8 cellular contexts compared by ENCODE assay signal in genomic region chr3:58491506-58492384, GRCh38.
DNase-seq lines count a peak whose midpoint lies in the region; ATAC-seq and TF ChIP-seq lines count a peak whose summit lies in the region.

Gene KCTD6 (plus strand): TSS chr3:58492096. CDS start chr3:58498756, 6,660 bp downstream.

- TF ChIP-seq CTCF in AG09309 (IDR thresholded peaks at IDR 0.05; ENCODE audit: control insufficient read depth, insufficient read depth, low read depth, low read length, missing control alignments), result peak; percentile 60

- peak; percentile 94 for ATAC-seq in GM18909 (IDR thresholded peaks at IDR 0.05; ENCODE audit: poor library complexity, unreplicated experiment)
- peak; percentile 92 for ATAC-seq in HG03159 (IDR thresholded peaks at IDR 0.05; ENCODE audit: unreplicated experiment)

- peak within 1 kb of the TSS; percentile 67 for H3K4me3 ChIP-seq in AG09309 (ENCODE audit: control insufficient read depth, low read depth, low read length)

- DNase-seq in AG09309 (ENCODE audit: low read depth), result peak; percentile 54
- DNase-seq in NCI-H226, result peak; percentile 89
- peak; percentile 70 for DNase-seq in activated CD4-positive, CD25-positive, alpha-beta regulatory T cell treated with anti-CD3 and anti-CD28 coated beads, Interleukin-2, amount 50 U/mL, for 16 hours (ENCODE audit: low read depth, low spot score)
- peak; percentile 84 for DNase-seq in cerebellar cortex (ENCODE audit: low spot score)
- peak; percentile 79 for DNase-seq in kidney glomerular epithelial cell (lab: John Stamatoyannopoulos, UW)
- peak; percentile 63 to 82 for DNase-seq in stimulated activated CD4-positive, alpha-beta T cell treated with anti-CD3 and anti-CD28 coated beads, Interleukin-15, amount 100 ng/mL, for 48 hours (ENCODE audit: low read depth in 2 of 2)

Comparison
In these comparisons a context has a peak if more than half of its experiments do, and no peak if none do; other contexts are left out.
1. Peak in every context shown above with its lines: DNase-seq, ATAC-seq and H3K4me3 ChIP-seq.